In the genomic region with DNA sequence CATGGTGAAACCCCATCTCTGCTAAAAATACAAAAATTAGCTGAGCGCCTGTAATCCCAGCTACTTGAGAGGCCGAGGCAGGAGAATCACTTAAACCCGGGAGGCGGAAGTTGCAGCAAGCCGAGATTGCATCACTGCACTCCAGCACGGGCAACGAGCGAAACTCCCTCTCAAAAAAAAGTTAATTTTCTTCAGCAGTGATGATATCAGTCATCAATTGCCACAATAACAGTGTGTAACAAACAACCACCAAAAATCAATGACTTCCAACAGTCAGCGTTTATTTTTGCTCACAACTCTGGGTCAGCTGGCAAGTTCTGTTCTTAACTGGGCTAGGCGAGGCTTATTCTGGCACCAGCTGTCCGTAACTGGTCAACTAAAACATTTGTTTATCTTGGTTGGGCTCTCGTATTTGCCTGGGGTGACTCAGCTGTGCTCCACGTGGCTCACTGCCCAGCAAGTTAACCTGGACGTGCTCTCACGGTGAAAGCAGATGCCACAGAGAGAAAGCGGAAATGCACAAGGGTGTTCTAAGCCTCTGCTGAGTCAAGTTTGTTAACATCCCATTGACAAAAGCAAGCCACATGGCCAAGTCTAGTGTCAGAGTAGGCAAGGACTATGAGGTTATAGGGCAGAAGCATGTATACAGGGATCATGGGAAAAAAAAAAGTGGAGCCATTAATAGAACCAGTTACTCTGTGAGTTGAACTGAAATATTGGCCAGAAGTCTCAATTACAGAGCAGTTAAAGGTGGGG, we compare ENCODE assay signal across 8 cellular contexts. TPM values are rescaled to one million over a fixed set of nuclear protein-coding genes. Genes with fewer than 3 reads are reported as not detected.
A peak's percentile ranks its signal among the peaks of the same experiment; 100 is the strongest.
DNase-seq lines count a peak whose midpoint lies in the region; ATAC-seq, FAIRE-seq and TF ChIP-seq lines count a peak whose summit lies in the region.

No MANE protein-coding gene starts in this region.

- no peaks in the 10 kb centered on the region for H3K36me3 ChIP-seq in mesodermal cell (ENCODE audit: control insufficient read depth, insufficient read depth, low read length)

- no peaks in the 10 kb centered on the region for H3K9me3 ChIP-seq in mesodermal cell (ENCODE audit: control insufficient read depth, low read length)

- H3K4me1 ChIP-seq in mesodermal cell (ENCODE audit: control insufficient read depth, insufficient read depth, low read length, poor library complexity, severe bottlenecking) = peaks cover 6% of the 10 kb centered on the region

- TF ChIP-seq CTCF in HFF-Myc (IDR thresholded peaks at IDR 0.05; ENCODE audit: low read depth, low read length, missing control alignments) = no peak

- DNase-seq in HFF-Myc (ENCODE audit: extremely low read depth, low read depth) (peak; percentile 91), NOMO-1 treated with dmso at 0.1 percent for 144 hours (lab: John Stamatoyannopoulos, UW; ENCODE audit: unreplicated experiment) (peak; percentile 61)

- 82 to 85% methylated on average over 16 of the region's 16 CpGs for WGBS in mesodermal cell (ENCODE audit: insufficient coverage in 2 of 2), 2 experiments

- H3K27ac ChIP-seq in mesodermal cell (ENCODE audit: low read depth, low read length, severe bottlenecking) = peak overlapping the region; percentile 18

- peak; percentile 45 for FAIRE-seq in endometrium (lab: Jason Lieb, UNC)

- ATAC-seq in GM18520 (IDR thresholded peaks at IDR 0.05; ENCODE audit: unreplicated experiment) (no peak), HG02938 (IDR thresholded peaks at IDR 0.05; ENCODE audit: unreplicated experiment) (no peak), HG02840 (IDR thresholded peaks at IDR 0.05; ENCODE audit: low FRiP score, unreplicated experiment) (no peak), HG03442 (IDR thresholded peaks at IDR 0.05; ENCODE audit: unreplicated experiment) (no peak)

- H3K4me3 ChIP-seq in HFF-Myc (replicated peaks; ENCODE audit: low read depth, low read length) (no peak overlapping the region), mesodermal cell (ENCODE audit: extremely low read depth, insufficient read depth, low read length, poor library complexity, severe bottlenecking) (no peak overlapping the region)

RNA-seq across cellular contexts. Expression of a gene that starts 52.1 kb away (rescaled TPM):
- polyA plus RNA-seq in mesodermal cell (2013, experiment 1 of 2) = not detected
- not detected for polyA plus RNA-seq in mesodermal cell (2013, experiment 2 of 2)

RNA-seq across cellular contexts. Expression of a gene that starts 58.1 kb away (rescaled TPM):
- 18.5 TPM for polyA plus RNA-seq in mesodermal cell (2013, experiment 1 of 2)
- polyA plus RNA-seq in mesodermal cell (2013, experiment 2 of 2) = 17.5 TPM
